22 cellular contexts compared by ENCODE assay signal in the genomic region with DNA sequence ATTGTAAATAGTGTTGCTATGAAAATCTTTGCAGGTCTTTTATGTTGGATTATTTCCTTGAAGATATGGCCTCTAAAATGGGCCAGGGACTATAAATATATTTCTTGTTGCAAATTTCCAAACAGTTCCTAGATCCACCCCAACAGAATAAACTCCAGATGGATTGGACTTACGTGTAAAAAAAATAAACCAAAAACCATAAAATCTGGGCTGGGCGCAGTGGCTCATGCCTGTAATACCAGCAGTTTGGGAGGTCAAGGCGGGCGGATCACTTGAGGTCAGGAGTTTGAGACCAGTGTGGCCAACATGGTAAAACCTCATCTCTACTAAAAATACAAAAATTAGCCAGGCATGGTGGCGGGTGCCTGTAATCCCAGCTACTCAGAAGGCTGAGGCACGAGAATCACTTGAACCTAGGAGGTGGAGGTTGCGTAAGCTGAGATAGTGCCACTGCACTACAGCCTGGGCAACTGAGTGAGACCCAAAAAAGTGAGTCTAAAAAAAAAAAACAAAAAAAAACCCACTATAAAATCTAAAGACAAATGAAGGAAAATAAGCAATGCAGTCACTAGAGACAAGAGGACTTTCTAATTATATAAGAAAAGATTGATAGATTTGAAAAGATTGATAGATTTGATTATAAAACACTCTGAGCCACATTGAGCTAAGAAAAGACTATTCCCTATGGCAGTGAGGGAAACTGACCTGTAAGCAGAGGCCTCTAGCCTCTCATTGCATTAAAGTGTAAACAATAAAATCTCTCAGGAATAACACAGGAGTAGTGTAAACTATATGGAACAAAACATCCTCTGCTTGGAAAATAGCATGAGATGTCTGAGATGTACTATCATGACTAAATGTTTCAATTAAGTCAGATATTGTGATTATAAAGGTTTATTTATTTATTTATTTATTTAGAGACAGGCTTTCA. TPM values are rescaled to one million over a fixed set of nuclear protein-coding genes. Genes with fewer than 3 reads are reported as not detected.
DNase-seq lines count a peak whose midpoint lies in the region; ATAC-seq, FAIRE-seq and TF ChIP-seq lines count a peak whose summit lies in the region.
"Had no signal": no experiment of that assay in that cellular context is flagged by ENCODE, and none has a peak within 500 bp of the region (broad histone marks: within the 10 kb centered on the region; RNA-seq: fewer than 3 reads in every experiment).

No MANE protein-coding gene starts in this region.

- no CpG with 5 or more reads among the region's 7 CpGs for WGBS in IMR-90 (ENCODE audit: extremely low coverage in 2 of 2, insufficient read length in 1 of 2), 2 experiments
- WGBS in prostate gland, result 79% methylated on average over 7 of the region's 7 CpGs

- H2AK5ac ChIP-seq in IMR-90 (ENCODE audit: low read depth, low read length), result no peak overlapping the region; the same call in 1 of the 2 replicates

- no peak overlapping the region for H3K56ac ChIP-seq in IMR-90 (ENCODE audit: extremely low read depth, insufficient read depth, low read length)

- no peak overlapping the region for H3K4me3 ChIP-seq in IMR-90 (ENCODE audit: insufficient read depth, low read depth, low read length)
- H3K4me3 ChIP-seq in prostate gland, result no peak overlapping the region
- no peak overlapping the region for H3K4me3 ChIP-seq in GM23338
- no peak overlapping the region for H3K4me3 ChIP-seq in kidney (ENCODE audit: low read length in 2 of 2)
- H3K4me3 ChIP-seq: heart right ventricle had no signal

- no peak overlapping the region for H3K4ac ChIP-seq in IMR-90 (ENCODE audit: low read depth, low read length)

- H3K4me2 ChIP-seq in IMR-90 (ENCODE audit: low read depth, low read length) (no peak overlapping the region), GM23338 (no peak overlapping the region)

- no TSS peak for BruUV-seq in IMR-90 (replicated peaks; lab: Mats Ljungman, UMichigan)

- CTCF ChIA-PET in IMR-90 (lab: Yijun Ruan, JAX) (interaction anchor here (0.6 to 0.7 kb wide), 2 partner anchors 19 to 81 kb away, joined by 3 to 7 read pairs; no protein-coding TSS in a partner anchor), T-cell (lab: Charles Lee) (interaction anchor here in 1 of 2 donors (0.7 kb wide), 1 partner anchor 23 kb away, joined by 12 read pairs; no protein-coding TSS in a partner anchor)

- POLR2A ChIA-PET in IMR-90 (lab: Charles Lee; ENCODE audit: unreplicated experiment) (no interaction called here), T-cell (lab: Charles Lee) (interaction anchor here in 1 of 2 donors (0.7 to 1.1 kb wide), 2 partner anchors 20 to 84 kb away, joined by 3 to 6 read pairs; no protein-coding TSS in a partner anchor)
- POLR2A ChIA-PET in naive thymus-derived CD8-positive, alpha-beta T cell (lab: Charles Lee), result interaction anchor here (2.2 kb wide), 1 partner anchor 25 kb away, joined by 7 read pairs; the partner anchor contains the start of gene NFKBIA

- 0 out of 4 replicates have a peak, but pooled peaks cover 0 to 3% of the 10 kb centered on the region in 2 experiments for H3K79me1 ChIP-seq in IMR-90 (ENCODE audit: low read depth in 1 of 2, low read length in 2 of 2)

- peak; percentile 66 for ATAC-seq in IMR-90 (ENCODE audit: low read depth)
- ATAC-seq in T-cell (replicated peaks in 1 of 4), result no peak
- no peak for ATAC-seq in GM23338
- ATAC-seq in naive thymus-derived CD8-positive, alpha-beta T cell, result no peak
- ATAC-seq: esophagus mucosa, HCT116, heart right ventricle, left ventricle myocardium superior had no signal

- H3F3A ChIP-seq in GM23338 (replicated peaks; ENCODE audit: low read depth), result no peaks in the 10 kb centered on the region

- H3K27ac ChIP-seq in IMR-90 (ENCODE audit: insufficient read depth, low read length) (peak overlapping the region; percentile 26; the same call in 1 of the 2 replicates), prostate gland (peak overlapping the region; percentile 32 to 84), GM23338 (ENCODE audit: low read depth) (no peak overlapping the region), kidney (ENCODE audit: low read depth in 2 of 2, low read length in 2 of 2) (no peak overlapping the region)
- H3K27ac ChIP-seq: heart right ventricle, RWPE1 had no signal

- intact Hi-C loops in IMR-90 (cut with micrococcal nuclease) (no loop called here), prostate gland (cut with DNase I) (no loop called here), kidney (cut with DNase I) (no loop called here)

- H3K27me3 ChIP-seq in IMR-90 (ENCODE audit: control insufficient read depth, insufficient read depth, low read length) (no peaks in the 10 kb centered on the region), prostate gland (replicated peaks; ENCODE audit: insufficient read depth) (no peaks in the 10 kb centered on the region), GM23338 (ENCODE audit: insufficient read depth) (no peaks in the 10 kb centered on the region)
- H3K27me3 ChIP-seq: heart right ventricle had no signal

- H3K9me3 ChIP-seq in IMR-90 (ENCODE audit: control insufficient read depth, insufficient read depth, low read length) (no peaks in the 10 kb centered on the region), prostate gland (no peaks in the 10 kb centered on the region), kidney (ENCODE audit: control insufficient read depth in 1 of 2, low read length in 2 of 2) (no peaks in the 10 kb centered on the region)
- H3K9me3 ChIP-seq: heart right ventricle had no signal

- no peak overlapping the region for H3K23ac ChIP-seq in IMR-90 (ENCODE audit: low read depth, low read length)

- H3K4me1 Mint-ChIP-seq in T-cell (no peaks in the 10 kb centered on the region), GM23338 (no peaks in the 10 kb centered on the region)
- peaks cover 0 to 7% (median 3%) of the 10 kb centered on the region in 4 donors for H3K4me1 Mint-ChIP-seq in naive thymus-derived CD8-positive, alpha-beta T cell

- H3K36me3 ChIP-seq in IMR-90 (ENCODE audit: control insufficient read depth, insufficient read depth, low read length), result no peaks in the 10 kb centered on the region
- H3K36me3 ChIP-seq in prostate gland, result no peaks in the 10 kb centered on the region
- no peaks in the 10 kb centered on the region for H3K36me3 ChIP-seq in GM23338 (ENCODE audit: insufficient read depth)
- no peaks in the 10 kb centered on the region for H3K36me3 ChIP-seq in kidney (ENCODE audit: control insufficient read depth in 1 of 2, insufficient read depth in 2 of 2, low read length in 2 of 2)
- H3K36me3 ChIP-seq: heart right ventricle had no signal

- H3K9me2 ChIP-seq in GM23338 (ENCODE audit: insufficient read depth), result no peaks in the 10 kb centered on the region

- H2BK15ac ChIP-seq in IMR-90 (ENCODE audit: low read depth, low read length), result no peak overlapping the region

- H3K4me1 ChIP-seq in IMR-90 (ENCODE audit: control insufficient read depth, insufficient read depth, low read length), result peaks cover 9% of the 10 kb centered on the region
- no peaks in the 10 kb centered on the region for H3K4me1 ChIP-seq in prostate gland (replicated peaks)
- H3K4me1 ChIP-seq in GM23338 (ENCODE audit: insufficient read depth), result no peaks in the 10 kb centered on the region
- H3K4me1 ChIP-seq in kidney (ENCODE audit: control insufficient read depth in 1 of 2, insufficient read depth in 1 of 2, low read depth in 1 of 2, low read length in 2 of 2), result peaks cover 1 to 3% of the 10 kb centered on the region in 2 donors

- DNase-seq in AG09319 (ENCODE audit: extremely low read depth, low read depth) (peak; percentile 58), IMR-90 (no peak), fibroblast of gingiva (ENCODE audit: low read depth) (peak; percentile 94), prostate gland (ENCODE audit: low spot score) (no peak), T-cell (no peak), GM23338 (ENCODE audit: low spot score) (no peak), kidney (no peak)
- DNase-seq in naive thymus-derived CD8-positive, alpha-beta T cell, result no peak
- DNase-seq: activated CD4-positive, alpha-beta T cell treated with anti-CD3 and anti-CD28 coated beads for 1 hour; activated naive CD4-positive, alpha-beta T cell treated with anti-CD3 and anti-CD28 coated beads, Interleukin-2, amount 50 U/mL, for 16 hours; DMS79 treated with DMSO at 0.1 percent for 48 hours; effector CD8-positive, alpha-beta T cell; heart right ventricle; left ventricle myocardium superior; NCI-H146; NCI-H526 treated with DMSO at 0.1 percent for 48 hours; stimulated activated CD4-positive, alpha-beta T cell treated with anti-CD3 and anti-CD28 coated beads, Interleukin-15, amount 100 ng/mL, for 24 hours; substantia nigra had no signal

- no peak overlapping the region for H2BK120ac ChIP-seq in IMR-90 (ENCODE audit: low read depth, low read length)

- no peak for TF ChIP-seq POLR2A in IMR-90 (IDR thresholded peaks at IDR 0.05; ENCODE audit: low read depth, low read length)
- no peak for TF ChIP-seq POLR2A in prostate gland (IDR thresholded peaks at IDR 0.05)

- H2AFZ ChIP-seq in IMR-90 (replicated peaks; ENCODE audit: low read length, poor library complexity), result no peak overlapping the region
- no peak overlapping the region for H2AFZ ChIP-seq in GM23338

- H2BK5ac ChIP-seq in IMR-90 (ENCODE audit: low read depth, low read length, poor library complexity, severe bottlenecking), result peak overlapping the region; percentile 5

- no peak overlapping the region; the same call in 1 of the 2 replicates for H3K18ac ChIP-seq in IMR-90 (ENCODE audit: low read depth, low read length)

- dilution Hi-C loops in IMR-90 (cut with HindIII; ENCODE audit: low sequenced_read_pairs, unreplicated experiment), result no loop called here

- H3K4me3 Mint-ChIP-seq in T-cell (no peak overlapping the region), GM23338 (no peak overlapping the region)
- no peak overlapping the region for H3K4me3 Mint-ChIP-seq in naive thymus-derived CD8-positive, alpha-beta T cell

- H3K9me3 Mint-ChIP-seq in T-cell (no peaks in the 10 kb centered on the region), GM23338 (no peaks in the 10 kb centered on the region)
- H3K9me3 Mint-ChIP-seq in naive thymus-derived CD8-positive, alpha-beta T cell, result no peaks in the 10 kb centered on the region

- no peak overlapping the region for H3K14ac ChIP-seq in IMR-90 (replicated peaks; ENCODE audit: low read depth, low read length)

- no peaks in the 10 kb centered on the region for H4K20me1 ChIP-seq in IMR-90 (ENCODE audit: insufficient read depth, low read length)
- no peaks in the 10 kb centered on the region for H4K20me1 ChIP-seq in GM23338 (replicated peaks; ENCODE audit: insufficient read depth)

- H3K27me3 Mint-ChIP-seq in T-cell (no peaks in the 10 kb centered on the region), GM23338 (ENCODE audit: insufficient read depth, low read depth, poor library complexity) (peaks cover 1% of the 10 kb centered on the region)
- H3K27me3 Mint-ChIP-seq in naive thymus-derived CD8-positive, alpha-beta T cell, result no peaks in the 10 kb centered on the region

- no peak for TF ChIP-seq CTCF in AG09319 (IDR thresholded peaks at IDR 0.05; ENCODE audit: low read depth, low read length)
- no peak for TF ChIP-seq CTCF in IMR-90 (conservative IDR thresholded peaks at IDR 0.05; ENCODE audit: low read depth, low read length)
- TF ChIP-seq CTCF in prostate gland (IDR thresholded peaks at IDR 0.05), result no peak
- no peak for TF ChIP-seq CTCF in GM23338 (conservative IDR thresholded peaks at IDR 0.05; ENCODE audit: low read depth in 2 of 2)
- no peak for TF ChIP-seq CTCF in kidney (IDR thresholded peaks at IDR 0.05; ENCODE audit: borderline replicate concordance, extremely low read depth, insufficient read depth)

- in situ Hi-C loops in IMR-90 (cut with MboI; ENCODE audit: low sequenced_read_pairs), result no loop called here

- H3K36me3 Mint-ChIP-seq in T-cell (no peaks in the 10 kb centered on the region), GM23338 (ENCODE audit: low read depth) (no peaks in the 10 kb centered on the region)
- H3K36me3 Mint-ChIP-seq in naive thymus-derived CD8-positive, alpha-beta T cell, result no peaks in the 10 kb centered on the region

- peaks cover 8% of the 10 kb centered on the region for H3K9me1 ChIP-seq in IMR-90 (ENCODE audit: insufficient read depth, low read length)

- H3K9ac ChIP-seq in IMR-90 (ENCODE audit: low read depth, low read length) (no peak overlapping the region), kidney (ENCODE audit: low read length in 2 of 2) (no peak overlapping the region)

- H2BK20ac ChIP-seq in IMR-90 (ENCODE audit: low read depth, low read length), result no peak overlapping the region

- H4K5ac ChIP-seq in IMR-90 (ENCODE audit: low read depth, low read length), result no peak overlapping the region

- H3K79me2 ChIP-seq in GM23338 (replicated peaks; ENCODE audit: insufficient read depth), result no peaks in the 10 kb centered on the region

- TF ChIP-seq RAD21 in IMR-90 (IDR thresholded peaks at IDR 0.05; ENCODE audit: low read length), result no peak

- no peak overlapping the region for H2AK9ac ChIP-seq in IMR-90 (replicated peaks; ENCODE audit: low read depth, low read length, poor library complexity)

- H3K27ac Mint-ChIP-seq in T-cell, result no peak overlapping the region
- no peak overlapping the region for H3K27ac Mint-ChIP-seq in GM23338
- H3K27ac Mint-ChIP-seq in naive thymus-derived CD8-positive, alpha-beta T cell, result peak overlapping the region in 1 of 10 donors; percentile 40

- no peak overlapping the region for H4K91ac ChIP-seq in IMR-90 (ENCODE audit: insufficient read depth, low read depth, low read length)

- H4K8ac ChIP-seq in IMR-90 (ENCODE audit: low read depth in 2 of 2, low read length in 2 of 2), result no peak overlapping the region

- FAIRE-seq in kidney (lab: Jason Lieb, UNC), result no peak
- FAIRE-seq: astrocyte had no signal

RNA-seq across cellular contexts. Expression of gene NFKBIA, which starts 25.6 kb away (rescaled TPM):
- 97.1 and 102 TPM in 2 replicates for total RNA-seq in IMR-90 (2012; rRNA removed)
- 71.1 and 76.5 TPM in 2 replicates for polyA plus RNA-seq in IMR-90 (2012; rRNA removed)
- polyA plus RNA-seq in IMR-90 (2012; cell fraction: cytosol; rRNA removed), result 88.2 and 125 TPM in 2 replicates
- 272 and 345 TPM in 2 replicates for polyA plus RNA-seq in IMR-90 (2012; cell fraction: nucleus; rRNA removed; ENCODE audit: low replicate concordance)
- 100 to 1,000 TPM; 294 to 415 TPM for total RNA-seq in prostate gland
- total RNA-seq in T-cell, result 1,000 to 10,000 TPM in 2 of 5 donors, 100 to 1,000 TPM in 3; 129 to 1,245 (median 169) TPM
- 25.7 and 41.3 TPM in 2 replicates for total RNA-seq in GM23338 (2014; rRNA removed; shearing (Covaris generic))
- polyA plus RNA-seq in GM23338 (2016; fragmentation: Nextera tagmentation; extraction: Ambion mirVana), result 33.4 and 33.7 TPM in 2 replicates
- 171 TPM for total RNA-seq in kidney
- polyA plus RNA-seq in kidney (ENCODE audit: insufficient read depth, low read depth, low replicate concordance), result 131 TPM
- total RNA-seq in naive thymus-derived CD8-positive, alpha-beta T cell, result 100 to 1,000 TPM; 199 to 214 TPM
- polyA plus RNA-seq in naive thymus-derived CD8-positive, alpha-beta T cell, result 100 to 1,000 TPM; 194 to 328 (median 198) TPM

Comparison
In these comparisons a context has a peak if more than half of its experiments do, and no peak if none do; other contexts are left out.
1. DNase-seq: peak in AG09319 (single experiment) and fibroblast of gingiva (single experiment); none in IMR-90 (single experiment), prostate gland (single experiment), T-cell (0 of 34), GM23338 (single experiment), kidney (single experiment) and naive thymus-derived CD8-positive, alpha-beta T cell (0 of 10).
2. H3K27ac ChIP-seq: peak in IMR-90 (single experiment) and prostate gland (2 of 2); none in GM23338 (single experiment) and kidney (0 of 2).